In the genomic region with DNA sequence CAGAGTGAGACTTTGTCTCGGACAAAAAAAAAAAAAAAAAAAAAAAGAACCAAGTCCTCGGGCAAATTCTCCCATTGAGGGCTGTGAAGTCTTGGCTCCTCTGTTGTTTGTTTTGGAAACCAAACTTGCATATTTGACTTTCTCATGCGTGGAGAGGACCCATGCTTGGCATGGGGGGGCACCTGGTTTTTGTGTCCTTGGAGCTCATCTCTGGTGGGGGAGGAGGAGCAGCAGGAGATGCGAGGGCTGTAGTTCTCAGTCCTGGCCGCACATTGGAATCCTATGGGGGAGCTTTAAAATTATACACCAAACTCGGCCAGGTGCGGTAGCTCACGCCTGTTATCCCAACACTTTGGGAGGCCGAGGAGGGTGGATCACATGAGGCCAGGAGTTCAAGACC, we compare ENCODE assay signal across 1 cellular context.
TF ChIP-seq lines count a peak whose summit lies in the region.

No MANE protein-coding gene starts in this region.

TF ChIP-seq in GM23338, 12 proteins besides CTCF, POLR2A, EP300 and RAD21 (continued from another document):
- TF ChIP-seq REST (IDR thresholded peaks at IDR 0.05; ENCODE audit: unreplicated experiment) (no peak), ETS1 (IDR thresholded peaks at IDR 0.05) (no peak), ZNF114 (CRISPR knock-in tag; IDR thresholded peaks at IDR 0.05) (no peak), EZH2phosphoT487 (IDR thresholded peaks at IDR 0.05; ENCODE audit: unreplicated experiment) (no peak), EZH2 (IDR thresholded peaks at IDR 0.05; ENCODE audit: low read depth, unreplicated experiment) (no peak)
